In the genomic region with DNA sequence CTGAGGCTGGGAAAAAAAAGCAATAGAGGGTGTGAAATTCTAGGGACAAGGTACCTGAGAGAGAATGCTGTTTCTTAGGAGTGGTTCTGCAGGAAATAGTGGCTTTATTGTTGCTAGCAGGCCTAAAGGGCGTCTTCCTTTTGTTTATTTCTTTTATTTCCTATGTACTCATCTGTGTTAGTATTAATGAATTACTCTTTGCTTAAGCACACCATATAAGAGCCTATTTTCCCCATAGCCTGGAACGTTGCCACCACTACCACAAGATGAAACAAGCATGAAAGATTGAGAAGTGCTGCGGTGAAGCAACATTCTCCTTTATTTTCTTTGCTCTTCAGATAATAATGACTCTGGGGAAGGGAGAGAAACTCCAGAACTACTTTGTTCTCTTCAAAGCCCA, we compare ENCODE assay signal across 14 cellular contexts.
A peak's percentile ranks its signal among the peaks of the same experiment; 100 is the strongest.
DNase-seq lines count a peak whose midpoint lies in the region; ATAC-seq and TF ChIP-seq lines count a peak whose summit lies in the region.
"Had no signal": no experiment of that assay in that cellular context is flagged by ENCODE, and none has a peak within 500 bp of the region (broad histone marks: within the 10 kb centered on the region; RNA-seq: fewer than 3 reads in every experiment).

No MANE protein-coding gene starts in this region.

- DNase-seq in AG10803 (ENCODE audit: low read depth) (peak; percentile 43), NCI-H1105 treated with DMSO at 0.1 percent for 48 hours (lab: John Stamatoyannopoulos, UW) (peak; percentile 91), astrocyte of the hippocampus (ENCODE audit: low read depth, low spot score) (peak; percentile 68), iris pigment epithelial cell (ENCODE audit: low read depth) (peak; percentile 77)
- DNase-seq: activated CD8-positive, alpha-beta memory T cell treated with anti-CD3 and anti-CD28 coated beads, Interleukin-2, amount 50 U/mL, for 4 hours; activated naive CD8-positive, alpha-beta T cell treated with anti-CD3 and anti-CD28 coated beads for 36 hours; DND-41; HCEC 1CT; NCI-H526; SIG-M5 had no signal

- no peak overlapping the region for H3K4me3 ChIP-seq in AG10803 (ENCODE audit: low read length)

- ATAC-seq in HG03097 (IDR thresholded peaks at IDR 0.05; ENCODE audit: low FRiP score, unreplicated experiment) (no peak), HG03571 (IDR thresholded peaks at IDR 0.05; ENCODE audit: unreplicated experiment) (no peak), GM18511 (IDR thresholded peaks at IDR 0.05; ENCODE audit: unreplicated experiment) (no peak), GM21447 (IDR thresholded peaks at IDR 0.05; ENCODE audit: unreplicated experiment) (no peak)

- TF ChIP-seq CTCF in AG10803 (conservative IDR thresholded peaks at IDR 0.05; ENCODE audit: low read length), result no peak
